In genomic region chr1:109748311-109748710, GRCh38 we compare ENCODE assay signal across 3 cellular contexts. TPM values are rescaled to one million over a fixed set of nuclear protein-coding genes. Genes with fewer than 3 reads are reported as not detected.
"Had no signal": no experiment of that assay in that cellular context is flagged by ENCODE, and none has a peak within 500 bp of the region (broad histone marks: within the 10 kb centered on the region; RNA-seq: fewer than 3 reads in every experiment).

No MANE protein-coding gene starts in this region.

RNA-seq across cellular contexts. Expression of gene GSTM3, which starts 7.5 kb away (rescaled TPM):
- total RNA-seq: MCF 10A had no signal

RNA-seq across cellular contexts. Expression of gene EPS8L3, which starts 15.4 kb away (rescaled TPM):
- total RNA-seq: LHCN-M2, M059J, MCF 10A had no signal

RNA-seq across cellular contexts. Expression of gene GSTM5, which starts 36.3 kb away (rescaled TPM):
- total RNA-seq: LHCN-M2, M059J, MCF 10A had no signal
